In the genomic region with DNA sequence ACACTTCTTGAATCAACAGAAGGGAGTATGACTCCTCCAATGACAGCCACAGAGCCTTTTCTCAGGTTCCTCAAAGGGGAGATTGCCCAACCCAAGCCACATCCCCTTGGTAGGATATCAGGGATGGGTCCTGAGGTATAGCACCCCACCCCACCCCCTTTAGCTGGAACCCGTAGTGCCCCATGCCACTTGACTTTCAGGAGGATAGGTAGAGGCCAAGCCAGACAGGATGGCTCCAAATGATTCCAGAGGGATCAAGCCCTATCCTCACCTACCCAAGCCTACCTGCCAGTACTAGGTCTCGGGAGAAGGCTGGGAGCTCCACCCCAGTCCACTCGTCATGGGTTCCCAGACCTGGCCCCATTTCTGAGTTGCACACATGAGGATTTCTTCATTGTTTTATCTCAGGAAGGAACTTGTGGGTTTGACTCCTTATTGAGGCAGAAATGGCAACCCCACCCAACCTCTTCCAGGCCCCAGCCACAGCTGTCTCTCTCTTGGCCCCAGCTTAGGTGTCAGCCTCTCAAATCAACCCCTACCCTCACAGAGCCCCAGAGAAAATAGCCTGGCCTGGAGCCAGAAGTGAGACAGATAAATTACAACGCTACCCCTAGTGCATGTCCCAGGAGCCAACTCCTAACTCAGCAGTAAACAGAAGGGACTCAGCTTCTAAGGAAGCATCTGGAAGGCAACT, we compare ENCODE assay signal across 1 cellular context.
TF ChIP-seq lines count a peak whose summit lies in the region.

No MANE protein-coding gene starts in this region.

TF ChIP-seq in GM12878, 131 proteins besides CTCF, POLR2A, EP300 and RAD21:
- TF ChIP-seq ZNF384 (IDR thresholded peaks at IDR 0.05; ENCODE audit: borderline replicate concordance, low read depth, low read length), result no peak
- TF ChIP-seq MEF2B (IDR thresholded peaks at IDR 0.05; ENCODE audit: partially characterized antibody, poor library complexity, severe bottlenecking), result no peak
- no peak for TF ChIP-seq HDAC2 (IDR thresholded peaks at IDR 0.05)
- no peak for TF ChIP-seq PML (IDR thresholded peaks at IDR 0.05; ENCODE audit: low read length)
- no peak for TF ChIP-seq CHD2 (IDR thresholded peaks at IDR 0.05; ENCODE audit: borderline replicate concordance, low read depth, low read length)
- TF ChIP-seq, protein P1, sequence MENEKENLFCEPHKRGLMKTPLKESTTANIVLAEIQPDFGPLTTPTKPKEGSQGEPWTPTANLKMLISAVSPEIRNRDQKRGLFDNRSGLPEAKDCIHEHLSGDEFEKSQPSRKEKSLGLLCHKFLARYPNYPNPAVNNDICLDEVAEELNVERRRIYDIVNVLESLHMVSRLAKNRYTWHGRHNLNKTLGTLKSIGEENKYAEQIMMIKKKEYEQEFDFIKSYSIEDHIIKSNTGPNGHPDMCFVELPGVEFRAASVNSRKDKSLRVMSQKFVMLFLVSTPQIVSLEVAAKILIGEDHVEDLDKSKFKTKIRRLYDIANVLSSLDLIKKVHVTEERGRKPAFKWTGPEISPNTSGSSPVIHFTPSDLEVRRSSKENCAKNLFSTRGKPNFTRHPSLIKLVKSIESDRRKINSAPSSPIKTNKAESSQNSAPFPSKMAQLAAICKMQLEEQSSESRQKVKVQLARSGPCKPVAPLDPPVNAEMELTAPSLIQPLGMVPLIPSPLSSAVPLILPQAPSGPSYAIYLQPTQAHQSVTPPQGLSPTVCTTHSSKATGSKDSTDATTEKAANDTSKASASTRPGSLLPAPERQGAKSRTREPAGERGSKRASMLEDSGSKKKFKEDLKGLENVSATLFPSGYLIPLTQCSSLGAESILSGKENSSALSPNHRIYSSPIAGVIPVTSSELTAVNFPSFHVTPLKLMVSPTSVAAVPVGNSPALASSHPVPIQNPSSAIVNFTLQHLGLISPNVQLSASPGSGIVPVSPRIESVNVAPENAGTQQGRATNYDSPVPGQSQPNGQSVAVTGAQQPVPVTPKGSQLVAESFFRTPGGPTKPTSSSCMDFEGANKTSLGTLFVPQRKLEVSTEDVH (IDR thresholded peaks at IDR 0.05; ENCODE audit: low read depth, partially characterized antibody), result no peak
- no peak for TF ChIP-seq PAX8 (IDR thresholded peaks at IDR 0.05)
- no peak for TF ChIP-seq JUNB (IDR thresholded peaks at IDR 0.05)
- TF ChIP-seq, protein P2, sequence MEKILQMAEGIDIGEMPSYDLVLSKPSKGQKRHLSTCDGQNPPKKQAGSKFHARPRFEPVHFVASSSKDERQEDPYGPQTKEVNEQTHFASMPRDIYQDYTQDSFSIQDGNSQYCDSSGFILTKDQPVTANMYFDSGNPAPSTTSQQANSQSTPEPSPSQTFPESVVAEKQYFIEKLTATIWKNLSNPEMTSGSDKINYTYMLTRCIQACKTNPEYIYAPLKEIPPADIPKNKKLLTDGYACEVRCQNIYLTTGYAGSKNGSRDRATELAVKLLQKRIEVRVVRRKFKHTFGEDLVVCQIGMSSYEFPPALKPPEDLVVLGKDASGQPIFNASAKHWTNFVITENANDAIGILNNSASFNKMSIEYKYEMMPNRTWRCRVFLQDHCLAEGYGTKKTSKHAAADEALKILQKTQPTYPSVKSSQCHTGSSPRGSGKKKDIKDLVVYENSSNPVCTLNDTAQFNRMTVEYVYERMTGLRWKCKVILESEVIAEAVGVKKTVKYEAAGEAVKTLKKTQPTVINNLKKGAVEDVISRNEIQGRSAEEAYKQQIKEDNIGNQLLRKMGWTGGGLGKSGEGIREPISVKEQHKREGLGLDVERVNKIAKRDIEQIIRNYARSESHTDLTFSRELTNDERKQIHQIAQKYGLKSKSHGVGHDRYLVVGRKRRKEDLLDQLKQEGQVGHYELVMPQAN (conservative IDR thresholded peaks at IDR 0.05), result no peak
- TF ChIP-seq STAT1 (conservative IDR thresholded peaks at IDR 0.05), result no peak
- TF ChIP-seq EED (IDR thresholded peaks at IDR 0.05; ENCODE audit: low read depth), result no peak
- TF ChIP-seq GABPA (IDR thresholded peaks at IDR 0.05; ENCODE audit: low read depth), result no peak
- TF ChIP-seq, protein P3, sequence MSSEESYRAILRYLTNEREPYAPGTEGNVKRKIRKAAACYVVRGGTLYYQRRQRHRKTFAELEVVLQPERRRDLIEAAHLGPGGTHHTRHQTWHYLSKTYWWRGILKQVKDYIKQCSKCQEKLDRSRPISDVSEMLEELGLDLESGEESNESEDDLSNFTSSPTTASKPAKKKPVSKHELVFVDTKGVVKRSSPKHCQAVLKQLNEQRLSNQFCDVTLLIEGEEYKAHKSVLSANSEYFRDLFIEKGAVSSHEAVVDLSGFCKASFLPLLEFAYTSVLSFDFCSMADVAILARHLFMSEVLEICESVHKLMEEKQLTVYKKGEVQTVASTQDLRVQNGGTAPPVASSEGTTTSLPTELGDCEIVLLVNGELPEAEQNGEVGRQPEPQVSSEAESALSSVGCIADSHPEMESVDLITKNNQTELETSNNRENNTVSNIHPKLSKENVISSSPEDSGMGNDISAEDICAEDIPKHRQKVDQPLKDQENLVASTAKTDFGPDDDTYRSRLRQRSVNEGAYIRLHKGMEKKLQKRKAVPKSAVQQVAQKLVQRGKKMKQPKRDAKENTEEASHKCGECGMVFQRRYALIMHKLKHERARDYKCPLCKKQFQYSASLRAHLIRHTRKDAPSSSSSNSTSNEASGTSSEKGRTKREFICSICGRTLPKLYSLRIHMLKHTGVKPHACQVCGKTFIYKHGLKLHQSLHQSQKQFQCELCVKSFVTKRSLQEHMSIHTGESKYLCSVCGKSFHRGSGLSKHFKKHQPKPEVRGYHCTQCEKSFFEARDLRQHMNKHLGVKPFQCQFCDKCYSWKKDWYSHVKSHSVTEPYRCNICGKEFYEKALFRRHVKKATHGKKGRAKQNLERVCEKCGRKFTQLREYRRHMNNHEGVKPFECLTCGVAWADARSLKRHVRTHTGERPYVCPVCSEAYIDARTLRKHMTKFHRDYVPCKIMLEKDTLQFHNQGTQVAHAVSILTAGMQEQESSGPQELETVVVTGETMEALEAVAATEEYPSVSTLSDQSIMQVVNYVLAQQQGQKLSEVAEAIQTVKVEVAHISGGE (CRISPR knock-in tag; IDR thresholded peaks at IDR 0.05), result no peak
- TF ChIP-seq RB1 (IDR thresholded peaks at IDR 0.05; ENCODE audit: borderline replicate concordance), result no peak
- TF ChIP-seq, protein P4, sequence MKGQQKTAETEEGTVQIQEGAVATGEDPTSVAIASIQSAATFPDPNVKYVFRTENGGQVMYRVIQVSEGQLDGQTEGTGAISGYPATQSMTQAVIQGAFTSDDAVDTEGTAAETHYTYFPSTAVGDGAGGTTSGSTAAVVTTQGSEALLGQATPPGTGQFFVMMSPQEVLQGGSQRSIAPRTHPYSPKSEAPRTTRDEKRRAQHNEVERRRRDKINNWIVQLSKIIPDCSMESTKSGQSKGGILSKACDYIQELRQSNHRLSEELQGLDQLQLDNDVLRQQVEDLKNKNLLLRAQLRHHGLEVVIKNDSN (IDR thresholded peaks at IDR 0.05; ENCODE audit: borderline replicate concordance, extremely low read length, insufficient read depth, low read depth, low read length), result no peak
- TF ChIP-seq TCF7 (IDR thresholded peaks at IDR 0.05; ENCODE audit: borderline replicate concordance), result no peak
- no peak for TF ChIP-seq TCF12 (IDR thresholded peaks at IDR 0.05; ENCODE audit: low read depth, low read length)
